Comparison of ENCODE assay signal across 9 cellular contexts in genomic region chr17:951388-952132, GRCh38. TPM values are rescaled to one million over a fixed set of nuclear protein-coding genes. Genes with fewer than 3 reads are reported as not detected.
DNase-seq lines count a peak whose midpoint lies in the region; TF ChIP-seq lines count a peak whose summit lies in the region.
"Had no signal": no experiment of that assay in that cellular context is flagged by ENCODE, and none has a peak within 500 bp of the region (broad histone marks: within the 10 kb centered on the region; RNA-seq: fewer than 3 reads in every experiment).

No MANE protein-coding gene starts in this region.

- H3K79me2 ChIP-seq in neural cell (replicated peaks; ENCODE audit: insufficient read depth, low read length), result peaks cover 12% of the 10 kb centered on the region

- H3K36me3 ChIP-seq in neural cell (ENCODE audit: insufficient read depth, low read length) (no peaks in the 10 kb centered on the region), spleen (no peaks in the 10 kb centered on the region)

- H3K27me3 ChIP-seq in neural cell (ENCODE audit: insufficient read depth, low read depth, low read length) (no peaks in the 10 kb centered on the region), spleen (replicated peaks in 1 of 7) (peaks cover 0 to 25% (median 4%) of the 10 kb centered on the region in 7 donors)

- H3K27ac ChIP-seq in neural cell (ENCODE audit: low read length) (peak overlapping the region; percentile 58), spleen (no peak overlapping the region)

- DNase-seq in Caki2 (ENCODE audit: low read depth) (peak; percentile 96), NCI-H226 (peak; percentile 97), endothelial cell (ENCODE audit: low spot score) (peak; percentile 43), occipital lobe (lab: John Stamatoyannopoulos, UW) (no peak), spleen (no peak), activated gamma-delta T cell treated with Interleukin-2 at 50 U/mL for 16 hours (no peak), NCI-H524 (lab: John Stamatoyannopoulos, UW) (no peak)
- DNase-seq: activated naive CD8-positive, alpha-beta T cell treated with anti-CD3 and anti-CD28 coated beads, Interleukin-2, amount 50 U/mL, for 24 hours had no signal

- H3K27ac Mint-ChIP-seq in endothelial cell (ENCODE audit: unreplicated experiment), result no peak overlapping the region
- H3K27ac Mint-ChIP-seq: activated naive CD8-positive, alpha-beta T cell treated with anti-CD3 and anti-CD28 coated beads, Interleukin-2, amount 50 U/mL, for 24 hours had no signal

- peaks cover 5% of the 10 kb centered on the region for H3K36me3 Mint-ChIP-seq in endothelial cell (ENCODE audit: low read depth, unreplicated experiment)

- TF ChIP-seq POLR2A in spleen (IDR thresholded peaks at IDR 0.05), result no peak

- TF ChIP-seq EP300 in neural cell (conservative IDR thresholded peaks at IDR 0.05; ENCODE audit: poor library complexity, severe bottlenecking), result no peak

- H3F3A ChIP-seq in neural cell (ENCODE audit: insufficient read depth, low read length, poor library complexity, severe bottlenecking), result no peaks in the 10 kb centered on the region

- H3K9me3 Mint-ChIP-seq in endothelial cell (ENCODE audit: unreplicated experiment), result no peaks in the 10 kb centered on the region
- H3K9me3 Mint-ChIP-seq: activated naive CD8-positive, alpha-beta T cell treated with anti-CD3 and anti-CD28 coated beads, Interleukin-2, amount 50 U/mL, for 24 hours had no signal

- peaks cover 3% of the 10 kb centered on the region for H3K27me3 Mint-ChIP-seq in endothelial cell (ENCODE audit: unreplicated experiment)

- intact Hi-C loops in spleen (cut with DNase I; ENCODE audit: low total_unique reads), result no loop called here

- peaks cover 0 to 9% (median 2%) of the 10 kb centered on the region in 6 donors for H3K4me1 ChIP-seq in spleen

- no peak overlapping the region for H3K4me2 ChIP-seq in neural cell (ENCODE audit: low read length)

- H3K4me1 Mint-ChIP-seq in endothelial cell (ENCODE audit: unreplicated experiment), result peaks cover 16% of the 10 kb centered on the region

- TF ChIP-seq RAD21 in neural cell (conservative IDR thresholded peaks at IDR 0.05), result no peak

- H3K9me3 ChIP-seq in neural cell (ENCODE audit: low read length), result no peaks in the 10 kb centered on the region
- no peaks in the 10 kb centered on the region for H3K9me3 ChIP-seq in spleen

- no peak overlapping the region for H2AFZ ChIP-seq in neural cell (ENCODE audit: low read depth, low read length)

- peak overlapping the region; percentile 68 for H3K9ac ChIP-seq in neural cell (ENCODE audit: low read length)

- H4K20me1 ChIP-seq in neural cell (ENCODE audit: insufficient read depth), result no peaks in the 10 kb centered on the region

- no peaks in the 10 kb centered on the region for H3K9me2 ChIP-seq in neural cell (ENCODE audit: insufficient read depth, low read length)

- H3K4me3 ChIP-seq in neural cell (ENCODE audit: low read length), result peak overlapping the region; percentile 50
- H3K4me3 ChIP-seq in spleen, result no peak overlapping the region

- 15 to 38% (median 21%) methylated on average over 17 to 26 of the region's 26 CpGs for WGBS in spleen, 5 donors

- in situ Hi-C loops in Caki2 (cut with HindIII; ENCODE audit: low pct_unique_long_range_greater_than_20kb, low sequenced_read_pairs), result no loop called here

- no peak overlapping the region for H3K4me3 Mint-ChIP-seq in endothelial cell (ENCODE audit: unreplicated experiment)
- H3K4me3 Mint-ChIP-seq: activated naive CD8-positive, alpha-beta T cell treated with anti-CD3 and anti-CD28 coated beads, Interleukin-2, amount 50 U/mL, for 24 hours had no signal

- TF ChIP-seq CTCF in endothelial cell (IDR thresholded peaks at IDR 0.05; ENCODE audit: unreplicated experiment) (no peak), neural cell (IDR thresholded peaks at IDR 0.05; ENCODE audit: poor library complexity, severe bottlenecking) (no peak), spleen (IDR thresholded peaks at IDR 0.05 in 8 of 11, conservative IDR thresholded peaks at IDR 0.05 in 3 of 11) (no peak)

TF ChIP-seq in neural cell, 6 proteins besides CTCF, POLR2A, EP300 and RAD21:
- TF ChIP-seq TAF1 (IDR thresholded peaks at IDR 0.05; ENCODE audit: low read depth) (peak; percentile 22), POLR2AphosphoS5 (IDR thresholded peaks at IDR 0.05) (no peak), EZH2 (IDR thresholded peaks at IDR 0.05; ENCODE audit: borderline replicate concordance, insufficient read depth, low read length, poor library complexity, severe bottlenecking) (no peak), REST (IDR thresholded peaks at IDR 0.05; ENCODE audit: borderline replicate concordance) (no peak), SMC3 (conservative IDR thresholded peaks at IDR 0.05; ENCODE audit: poor library complexity) (no peak), MXI1 (conservative IDR thresholded peaks at IDR 0.05; ENCODE audit: poor library complexity, severe bottlenecking) (no peak)

RNA-seq across cellular contexts. Expression of gene NXN, which starts 28.0 kb away (rescaled TPM):
- 61.6 and 65.7 TPM in 2 replicates for total RNA-seq in Caki2 (2014; rRNA removed; shearing (Covaris generic); ENCODE audit: low replicate concordance)
- total RNA-seq in endothelial cell (ENCODE audit: unreplicated experiment) (53.9 TPM), occipital lobe (16.7 TPM), spleen (10 to 100 TPM in 5 of 7 donors, 1 to 10 TPM in 2; 7.2 to 21.4 (median 14.1) TPM)
- polyA plus RNA-seq in neural cell (14.8 and 17.9 TPM in 2 replicates), spleen (1 to 10 TPM; 3.9 to 6.6 (median 5.8) TPM)
- 29.0 and 29.6 TPM in 2 replicates for polyA minus RNA-seq in neural cell

RNA-seq across cellular contexts. Expression of gene TIMM22, which starts 45.4 kb away (rescaled TPM):
- 12.5 and 19.8 TPM in 2 replicates for total RNA-seq in Caki2 (2014; rRNA removed; shearing (Covaris generic); ENCODE audit: low replicate concordance)
- total RNA-seq in endothelial cell (ENCODE audit: unreplicated experiment) (17.1 TPM), occipital lobe (12.0 TPM), spleen (10 to 100 TPM in 6 of 7 donors, 1 to 10 TPM in 1; 9.7 to 14.3 (median 11.2) TPM)
- polyA plus RNA-seq in neural cell (16.0 and 16.7 TPM in 2 replicates), spleen (1 to 10 TPM; 5.1 to 8.8 (median 7.0) TPM)
- polyA minus RNA-seq in neural cell, result 18.3 and 18.6 TPM in 2 replicates

Comparison
In these comparisons a context has a peak if more than half of its experiments do, and no peak if none do; other contexts are left out.
1. DNase-seq: peak in Caki2 (single experiment), NCI-H226 (single experiment) and endothelial cell (single experiment); none in occipital lobe (single experiment), spleen (single experiment), activated gamma-delta T cell treated with Interleukin-2 at 50 U/mL for 16 hours (single experiment) and NCI-H524 (0 of 2).